Comparison of ENCODE assay signal across 29 cellular contexts in the genomic region with DNA sequence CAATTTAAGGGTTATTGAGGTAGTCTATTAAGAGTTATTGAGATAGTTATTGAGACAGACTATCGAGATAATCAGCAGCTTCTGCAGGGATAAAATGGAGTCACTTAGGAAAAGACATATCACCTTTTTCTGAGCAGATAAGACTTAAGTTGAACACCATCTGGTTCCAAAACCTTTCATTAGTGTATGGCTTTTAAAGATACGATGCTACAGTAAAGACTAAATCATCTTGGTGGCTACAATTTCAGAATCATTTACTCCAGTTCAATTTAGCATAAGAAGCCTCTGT.
"Had no signal": no experiment of that assay in that cellular context is flagged by ENCODE, and none has a peak within 500 bp of the region (broad histone marks: within the 10 kb centered on the region; RNA-seq: fewer than 3 reads in every experiment).

No MANE protein-coding gene starts in this region.

- H3K27ac ChIP-seq: ascending aorta, cardiac muscle cell, VCaP had no signal

- H3K27me3 ChIP-seq: ascending aorta, cardiac muscle cell had no signal

- H3K4me3 ChIP-seq: ascending aorta, cardiac muscle cell had no signal

- H3K36me3 ChIP-seq: ascending aorta, cardiac muscle cell had no signal

- DNase-seq: activated B cell treated with CpG ODN at 0.5 μM for 24 hours; activated CD4-positive, alpha-beta memory T cell treated with anti-CD3 and anti-CD28 coated beads for 36 hours; activated CD4-positive, alpha-beta T cell treated with anti-CD3 and anti-CD28 coated beads for 4 hours; activated CD4-positive, alpha-beta T cell treated with anti-CD3 and anti-CD28 coated beads, Interleukin-2, amount 10 ng/mL, durations not matched to agents 24 days and 14 days; activated CD4-positive, alpha-beta T cell treated with anti-CD3 and anti-CD28 coated beads, Interleukin-2, amount 50 U/mL, for 1 hour; activated CD4-positive, alpha-beta T cell treated with anti-CD3 and anti-CD28 coated beads, Interleukin-2, amount 50 U/mL, for 4 hours; activated CD4-positive, CD25-positive, alpha-beta regulatory T cell treated with anti-CD3 and anti-CD28 coated beads, Interleukin-2, amount 50 U/mL, for 72 hours; activated CD8-positive, alpha-beta memory T cell treated with anti-CD3 and anti-CD28 coated beads, Interleukin-2, amount 50 U/mL, for 4 hours; activated CD8-positive, alpha-beta T cell treated with anti-CD3 and anti-CD28 coated beads for 36 hours; activated effector memory CD4-positive, alpha-beta T cell treated with Interleukin-2 at 50 U/mL for 16 hours; activated gamma-delta T cell; activated naive CD4-positive, alpha-beta T cell treated with anti-CD3 and anti-CD28 coated beads, Interleukin-2, amount 10 ng/mL, durations not matched to agents 7 days and 5 days; activated naive CD4-positive, alpha-beta T cell treated with Interleukin-2 at 50 U/mL for 16 hours; activated naive CD8-positive, alpha-beta T cell treated with anti-CD3 and anti-CD28 coated beads, Interleukin-2, amount 10 ng/mL, durations not matched to agents 7 days and 5 days; activated naive CD8-positive, alpha-beta T cell treated with anti-CD3 and anti-CD28 coated beads, Interleukin-2, amount 50 U/mL, for 24 hours; activated T-cell treated with anti-CD3 and anti-CD28 coated beads for 4 hours; activated T-cell treated with anti-CD3 and anti-CD28 coated beads, Interleukin-2, amount 50 U/mL, for 1 hour; activated T-cell treated with anti-CD3 and anti-CD28 coated beads, Interleukin-2, amount 50 U/mL, for 4 hours; amygdala; anterior cingulate cortex; caudate nucleus; cerebellar nuclear complex; T-helper 2 cell; T-helper 9 cell had no signal

- H3K9me3 ChIP-seq: ascending aorta had no signal

- FAIRE-seq: bronchial epithelial cell, TTC549 had no signal
